In the genomic region with DNA sequence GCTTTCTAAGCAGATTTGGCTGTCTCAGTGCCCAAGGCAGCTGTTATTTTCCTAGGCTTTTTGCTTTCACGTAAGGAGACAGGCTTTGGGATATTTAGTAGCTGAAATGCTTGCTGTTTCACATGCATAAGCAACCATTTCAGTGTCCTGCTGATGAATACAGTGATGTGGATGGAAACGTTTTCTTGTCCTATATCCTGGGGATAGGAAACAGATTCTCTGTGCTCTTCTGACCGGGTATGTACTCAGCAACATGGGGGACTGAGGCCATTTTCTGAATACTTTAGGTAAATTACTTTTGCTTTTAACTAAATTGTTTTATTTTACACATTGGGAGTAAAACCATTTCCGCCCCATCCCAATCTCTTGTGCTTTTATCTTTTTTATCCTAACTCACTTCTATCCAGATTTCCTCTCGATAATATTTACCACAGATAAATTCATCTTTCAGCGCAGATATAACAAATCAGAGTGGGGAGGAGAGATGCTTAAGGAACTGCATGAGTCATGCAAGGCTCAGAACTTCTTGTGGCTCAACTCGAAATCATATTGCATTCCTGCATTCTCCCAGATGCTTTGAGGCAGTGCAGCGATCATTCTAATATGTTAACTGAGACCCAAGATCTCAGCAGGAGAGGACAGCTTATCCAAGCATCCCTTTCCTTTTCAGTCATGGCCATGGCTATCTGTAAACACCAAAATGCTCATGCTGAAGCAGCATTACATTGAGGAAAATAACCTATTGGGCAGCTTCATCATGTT, we compare ENCODE assay signal across 21 cellular contexts. TPM values are rescaled to one million over a fixed set of nuclear protein-coding genes. Genes with fewer than 3 reads are reported as not detected.
DNase-seq lines count a peak whose midpoint lies in the region; ATAC-seq, FAIRE-seq and TF ChIP-seq lines count a peak whose summit lies in the region.
"Had no signal": no experiment of that assay in that cellular context is flagged by ENCODE, and none has a peak within 500 bp of the region (broad histone marks: within the 10 kb centered on the region; RNA-seq: fewer than 3 reads in every experiment).

No MANE protein-coding gene starts in this region.

- CTCF ChIA-PET in H1 (lab: Charles Lee; ENCODE audit: partially characterized antibody) (interaction anchor here (1.1 kb wide), 1 partner anchor 20 kb away, joined by 5 read pairs; no protein-coding TSS in a partner anchor), mammary epithelial cell (lab: Charles Lee; ENCODE audit: low non-redundant PET) (no interaction called here)

- H2BK120ac ChIP-seq in H1 (replicated peaks; ENCODE audit: low read depth, low read length): peak overlapping the region; percentile 84

- POLR2A ChIA-PET in H1 (lab: Charles Lee; ENCODE audit: partially characterized antibody): interaction anchor here (1.3 to 1.5 kb wide), 2 partner anchors 10 to 18 kb away, joined by 3 to 5 read pairs; no protein-coding TSS in a partner anchor

- H3K14ac ChIP-seq in H1 (ENCODE audit: insufficient read length): no peak overlapping the region

- no peak overlapping the region for H3K56ac ChIP-seq in H1 (replicated peaks; ENCODE audit: insufficient read length, low read depth, low read length)

- H3K79me1 ChIP-seq in H1 (ENCODE audit: low read depth, low read length): no peaks in the 10 kb centered on the region

- 29% methylated on average over 8 of the region's 8 CpGs; no CpG with 5 or more reads in 1 of the 2 experiments for WGBS in H1 (ENCODE audit: extremely low coverage in 1 of 2, insufficient coverage in 1 of 2, insufficient read length in 1 of 2, insufficient replicate concordance in 2 of 2, low coverage in 1 of 2, low lambda C conversion rate in 2 of 2, missing lambda C conversion rate in 1 of 2), 2 experiments
- 38% methylated on average over 8 of the region's 8 CpGs for WGBS in mammary epithelial cell (ENCODE audit: low coverage, missing lambda C conversion rate)

- no peak for TF ChIP-seq EP300 in H1 (IDR thresholded peaks at IDR 0.05; ENCODE audit: borderline replicate concordance in 1 of 2, low read depth in 2 of 2, low read length in 2 of 2)

- in situ Hi-C loops in mammary epithelial cell (cut with MboI; ENCODE audit: low sequenced_read_pairs in 2 of 2): no loop called here

- DNase-seq in GM03348 (ENCODE audit: low spot score) (peak; percentile 60), M059J (ENCODE audit: low read depth) (peak; percentile 18), H1 (ENCODE audit: low read depth in 1 of 2, low spot score in 2 of 2) (no peak), non-pigmented ciliary epithelial cell (ENCODE audit: low read depth) (peak; percentile 36), mammary epithelial cell (no peak), DMS53 (lab: John Stamatoyannopoulos, UW) (no peak)
- DNase-seq: activated CD4-positive, CD25-positive, alpha-beta regulatory T cell treated with anti-CD3 and anti-CD28 coated beads, Interleukin-2, amount 50 U/mL, for 72 hours; amniotic stem cell; immature natural killer cell; natural killer cell; NCI-H187; psoas muscle; tibial artery had no signal

- no TSS peak for BruUV-seq in mammary epithelial cell (replicated peaks; lab: Mats Ljungman, UMichigan)

- H3K27ac ChIP-seq in H1 (ENCODE audit: low read depth, low read length) (no peak overlapping the region; the same call in 1 of the 2 replicates), mammary epithelial cell (ENCODE audit: insufficient read depth, low read depth, low read length) (no peak overlapping the region)
- H3K27ac ChIP-seq: psoas muscle, tibial artery had no signal

- H2BK12ac ChIP-seq in H1 (ENCODE audit: low read depth, low read length): no peak overlapping the region

- H3K36me3 ChIP-seq in H1 (ENCODE audit: control insufficient read depth in 2 of 4, insufficient read depth in 4 of 4, low read length in 3 of 4): no peaks in the 10 kb centered on the region
- H3K36me3 ChIP-seq in mammary epithelial cell (ENCODE audit: insufficient read depth, low read length): no peaks in the 10 kb centered on the region
- H3K36me3 ChIP-seq: tibial artery had no signal

- dilution Hi-C loops in mammary epithelial cell (cut with HindIII; ENCODE audit: low sequenced_read_pairs): no loop called here

- no peak overlapping the region for H3K23ac ChIP-seq in H1 (ENCODE audit: insufficient read length)

- no peaks in the 10 kb centered on the region for H3K23me2 ChIP-seq in H1 (ENCODE audit: low read depth, low read length)

- H3K79me2 ChIP-seq in H1 (ENCODE audit: control insufficient read depth in 1 of 2, insufficient read depth in 2 of 2, low read length in 2 of 2): no peaks in the 10 kb centered on the region
- no peaks in the 10 kb centered on the region for H3K79me2 ChIP-seq in mammary epithelial cell (ENCODE audit: insufficient read depth, low read length)

- no peaks in the 10 kb centered on the region; a peak in 1 of 4 replicates for H3K9me3 ChIP-seq in H1 (ENCODE audit: insufficient read depth in 2 of 2, low read depth in 1 of 2, low read length in 1 of 2)
- H3K9me3 ChIP-seq in mammary epithelial cell (replicated peaks; ENCODE audit: insufficient read depth, low read length): peaks cover 5% of the 10 kb centered on the region
- H3K9me3 ChIP-seq: psoas muscle had no signal

- peak overlapping the region; percentile 94 for H2BK5ac ChIP-seq in H1 (ENCODE audit: low read depth, low read length)

- no peak overlapping the region for H2BK15ac ChIP-seq in H1 (ENCODE audit: low read length)

- H3K4me2 ChIP-seq in H1 (ENCODE audit: insufficient read depth in 1 of 2, low read depth in 2 of 2, low read length in 2 of 2): peak overlapping the region; percentile 38 to 55
- H3K4me2 ChIP-seq in mammary epithelial cell (ENCODE audit: insufficient read depth, low read depth, low read length): no peak overlapping the region

- H3K9ac ChIP-seq in H1 (replicated peaks in 1 of 4; ENCODE audit: extremely low read depth in 1 of 4, low read depth in 3 of 4, low read length in 3 of 4) (no peak overlapping the region; a peak in 2 of 7 replicates), mammary epithelial cell (ENCODE audit: insufficient read depth, low read length) (no peak overlapping the region)

- no peak overlapping the region for H2AK5ac ChIP-seq in H1 (ENCODE audit: low read depth, low read length)

- TF ChIP-seq POLR2A in H1 (IDR thresholded peaks at IDR 0.05; ENCODE audit: control extremely low read depth in 1 of 2, low read depth in 2 of 2, low read length in 2 of 2): no peak

- H3K27me3 ChIP-seq in H1 (replicated peaks in 1 of 4; ENCODE audit: control insufficient read depth in 3 of 4, extremely low read depth in 1 of 4, insufficient read depth in 3 of 4, low read length in 3 of 4) (no peaks in the 10 kb centered on the region; a peak in 1 of 7 replicates), mammary epithelial cell (ENCODE audit: insufficient read depth, low read length) (no peaks in the 10 kb centered on the region)
- H3K27me3 ChIP-seq: tibial artery had no signal

- 0 out of 2 replicates have a peak overlapping the region, but pooled peaks have one; percentile 34 for H3K18ac ChIP-seq in H1 (ENCODE audit: extremely low read depth, low read length)

- H4K5ac ChIP-seq in H1 (ENCODE audit: insufficient read length, low read depth, low read length): no peak overlapping the region

- intact Hi-C loops in mammary epithelial cell (cut with micrococcal nuclease): no loop called here

- no peak overlapping the region for H4K8ac ChIP-seq in H1 (ENCODE audit: extremely low read depth, insufficient read depth, low read length)

- H3K4ac ChIP-seq in H1 (replicated peaks; ENCODE audit: insufficient read length, low read depth, low read length): peak overlapping the region; percentile 55

- H3K4me1 ChIP-seq in H1 (replicated peaks in 1 of 4; ENCODE audit: control insufficient read depth in 3 of 4, insufficient read depth in 4 of 4, low read length in 3 of 4): peaks cover 3 to 12% (median 4%) of the 10 kb centered on the region in 4 experiments
- no peaks in the 10 kb centered on the region for H3K4me1 ChIP-seq in mammary epithelial cell (ENCODE audit: insufficient read depth, low read length)
- H3K4me1 ChIP-seq: psoas muscle, tibial artery had no signal

- 0 out of 2 replicates have a peak overlapping the region, but pooled peaks have one; percentile 13 for H2BK20ac ChIP-seq in H1 (ENCODE audit: low read length)

- ATAC-seq in GM19324 (IDR thresholded peaks at IDR 0.05; ENCODE audit: low FRiP score, unreplicated experiment) (no peak), HG03280 (IDR thresholded peaks at IDR 0.05; ENCODE audit: unreplicated experiment) (no peak)
- ATAC-seq: activated T-helper 17 cell treated with anti-CD3 and anti-CD28 coated beads, Interleukin-2, amount 50 U/mL, for 72 hours; natural killer cell; psoas muscle; stimulated activated effector memory CD8-positive, alpha-beta T cell treated with anti-CD3 and anti-CD28 coated beads, Interleukin-12 subunit alpha, Interleukin-12 subunit beta, amount 100 ng/mL, for 72 hours had no signal

- TF ChIP-seq CTCF in H1 (IDR thresholded peaks at IDR 0.05; ENCODE audit: control extremely low read depth in 1 of 3, insufficient read depth in 1 of 3, low read depth in 1 of 3, low read length in 3 of 3): no peak
- no peak for TF ChIP-seq CTCF in mammary epithelial cell (conservative IDR thresholded peaks at IDR 0.05 in 1 of 2, IDR thresholded peaks at IDR 0.05 in 1 of 2; ENCODE audit: extremely low read depth in 1 of 2, insufficient read depth in 1 of 2, low read depth in 1 of 2, low read length in 2 of 2)

- H4K20me1 ChIP-seq in H1 (replicated peaks in 1 of 2; ENCODE audit: control insufficient read depth in 1 of 2, insufficient read depth in 2 of 2, low read length in 2 of 2) (no peaks in the 10 kb centered on the region), mammary epithelial cell (ENCODE audit: insufficient read depth, low read length) (no peaks in the 10 kb centered on the region)

- H3K4me3 ChIP-seq in H1 (ENCODE audit: extremely low read depth in 1 of 4, insufficient read depth in 2 of 4, low read depth in 3 of 4, low read length in 4 of 4) (peak overlapping the region in 1 of 4 experiments; percentile 38; a peak in 2 of 8 replicates), mammary epithelial cell (replicated peaks in 1 of 3; ENCODE audit: insufficient read depth in 1 of 3, low read depth in 2 of 3, low read length in 3 of 3) (no peak overlapping the region)
- H3K4me3 ChIP-seq: psoas muscle, tibial artery had no signal

- no peak for TF ChIP-seq RAD21 in H1 (IDR thresholded peaks at IDR 0.05 in 1 of 2, conservative IDR thresholded peaks at IDR 0.05 in 1 of 2; ENCODE audit: low read depth in 2 of 2, low read length in 2 of 2)

- no peak for FAIRE-seq in H1 (lab: Jason Lieb, UNC)
- FAIRE-seq: colon had no signal

- H2AFZ ChIP-seq in H1 (ENCODE audit: low read length) (peak overlapping the region; percentile 87), mammary epithelial cell (ENCODE audit: low read depth, low read length) (no peak overlapping the region)

- peak overlapping the region; percentile 84 for H4K91ac ChIP-seq in H1 (replicated peaks; ENCODE audit: insufficient read length, low read length)

RNA-seq across cellular contexts. Expression of a gene that starts 22.3 kb away (rescaled TPM):
- total RNA-seq in M059J (2014; rRNA removed; shearing (Covaris generic)): not detected in 2 replicates
- total RNA-seq in H1 (2021; fragmentation: NEBNext Ultra II Directional; extraction: Animal tissue kit (Norgen Biotek cat#: 25700)): 0.98 and 1.6 TPM in 2 replicates
- 0.09 TPM in 2 replicates for polyA plus RNA-seq in H1 (2011; rRNA removed)
- 0.09 TPM for polyA plus RNA-seq in H1 (2011; cell fraction: cytosol; rRNA removed)
- polyA plus RNA-seq in H1 (2011; cell fraction: nucleus; rRNA removed): 0.41 TPM
- polyA plus RNA-seq in H1 (2012, experiment 1 of 2): 0.11 to 0.46 TPM (median 0.30 TPM) in 4 replicates
- 0.03 TPM for polyA plus RNA-seq in H1 (2012, experiment 2 of 2)
- 1.7 TPM for polyA plus RNA-seq in H1 (2013, experiment 1 of 2)
- 0.92 TPM for polyA plus RNA-seq in H1 (2013, experiment 2 of 2)
- 0.24 and 0.35 TPM in 2 replicates for polyA minus RNA-seq in H1 (2011; rRNA and poly(A)+ RNA removed)
- polyA minus RNA-seq in H1 (2011; cell fraction: cytosol; rRNA and poly(A)+ RNA removed): 0.22 TPM
- polyA minus RNA-seq in H1 (2011; cell fraction: nucleus; rRNA and poly(A)+ RNA removed): 0.70 TPM
- total RNA-seq in mammary epithelial cell: not detected
- not detected for polyA plus RNA-seq in mammary epithelial cell
- not detected for polyA minus RNA-seq in mammary epithelial cell
- total RNA-seq: activated T-helper 17 cell treated with anti-CD3 and anti-CD28 coated beads, Interleukin-2, amount 50 U/mL, for 72 hours; MCF 10A; natural killer cell; NCI-H460 had no signal
- polyA plus RNA-seq: BJ, immature natural killer cell had no signal

Comparison
In these comparisons a context has a peak if more than half of its experiments do, and no peak if none do; other contexts are left out.
1. DNase-seq: peak in GM03348 (single experiment), M059J (single experiment) and non-pigmented ciliary epithelial cell (single experiment); none in H1 (0 of 2), mammary epithelial cell (single experiment) and DMS53 (single experiment).